ENCODE assay signal across 8 cellular contexts in the genomic region with DNA sequence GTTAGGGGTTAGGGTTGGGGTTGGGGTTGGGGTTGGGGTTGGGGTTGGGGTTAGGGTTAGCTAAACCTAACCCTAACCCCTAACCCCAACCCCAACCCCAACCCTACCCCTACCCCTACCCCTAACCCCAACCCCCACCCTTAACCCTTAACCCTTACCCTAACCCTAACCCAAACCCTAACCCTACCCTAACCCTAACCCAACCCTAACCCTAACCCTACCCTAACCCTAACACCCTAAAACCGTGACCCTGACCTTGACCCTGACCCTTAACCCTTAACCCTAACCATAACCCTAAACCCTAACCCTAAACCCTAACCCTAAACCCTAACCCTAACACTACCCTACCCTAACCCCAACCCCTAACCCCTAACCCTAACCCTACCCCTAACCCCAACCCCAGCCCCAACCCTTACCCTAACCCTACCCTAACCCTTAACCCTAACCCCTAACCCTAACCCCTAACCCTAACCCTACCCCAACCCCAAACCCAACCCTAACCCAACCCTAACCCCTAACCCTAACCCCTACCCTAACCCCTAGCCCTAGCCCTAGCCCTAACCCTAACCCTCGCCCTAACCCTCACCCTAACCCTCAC. TPM values are rescaled to one million over a fixed set of nuclear protein-coding genes. Genes with fewer than 3 reads are reported as not detected.
DNase-seq lines count a peak whose midpoint lies in the region; ATAC-seq and TF ChIP-seq lines count a peak whose summit lies in the region.

No MANE protein-coding gene starts in this region.

- H3K36me3 ChIP-seq in RWPE2 (ENCODE audit: low read depth) (no peaks in the 10 kb centered on the region), psoas muscle (ENCODE audit: insufficient read depth in 1 of 2, low read depth in 1 of 2) (peaks cover 0 to 3% of the 10 kb centered on the region in 2 donors)

- DNase-seq in RWPE2 (ENCODE audit: low spot score), result no peak
- DNase-seq in fibroblast of mammary gland (ENCODE audit: low read depth), result no peak
- DNase-seq in psoas muscle, result no peak
- DNase-seq in putamen (ENCODE audit: low spot score), result no peak
- no peak for DNase-seq in NCI-H510A treated with DMSO at 0.1 percent for 48 hours (lab: John Stamatoyannopoulos, UW)
- no peak for DNase-seq in NCI-H1694 (lab: John Stamatoyannopoulos, UW)

- TF ChIP-seq POLR2A in GM18505 (IDR thresholded peaks at IDR 0.05; ENCODE audit: borderline replicate concordance, extremely low read depth, insufficient read depth, insufficient read length), result no peak

- WGBS in psoas muscle, 3 donors, result 40 to 62% (median 49%) methylated on average over 2 of the region's 2 CpGs

- peak overlapping the region; percentile 57 for H3K27ac ChIP-seq in RWPE2 (ENCODE audit: poor library complexity, severe bottlenecking)
- no peak overlapping the region for H3K27ac ChIP-seq in psoas muscle

- H3K9me3 ChIP-seq in RWPE2 (ENCODE audit: severe bottlenecking) (no peaks in the 10 kb centered on the region), psoas muscle (no peaks in the 10 kb centered on the region)

- no peaks in the 10 kb centered on the region for H3K27me3 ChIP-seq in RWPE2 (ENCODE audit: insufficient read depth, poor library complexity, severe bottlenecking)
- no peaks in the 10 kb centered on the region for H3K27me3 ChIP-seq in psoas muscle (ENCODE audit: insufficient read depth in 3 of 3, low read length in 2 of 3)

- H3K4me1 ChIP-seq in RWPE2 (ENCODE audit: insufficient read depth, poor library complexity, severe bottlenecking), result no peaks in the 10 kb centered on the region
- peaks cover 3% of the 10 kb centered on the region for H3K4me1 ChIP-seq in psoas muscle

- intact Hi-C loops in psoas muscle (cut with DNase I), result no loop called here

- ATAC-seq in RWPE2 (ENCODE audit: low read depth) (peak; percentile 72), psoas muscle (peak; percentile 53 to 78 (median 69)), GM18505 (IDR thresholded peaks at IDR 0.05; ENCODE audit: unreplicated experiment) (no peak)

- H3K4me3 ChIP-seq in GM12875 (ENCODE audit: low read depth, low read length) (peak overlapping the region; percentile 52), RWPE2 (ENCODE audit: severe bottlenecking) (peak overlapping the region; percentile 53), fibroblast of mammary gland (ENCODE audit: control insufficient read depth, low read depth, low read length) (peak overlapping the region; percentile 70), psoas muscle (peak overlapping the region; percentile 57)

- no peak for TF ChIP-seq CTCF in GM12875 (IDR thresholded peaks at IDR 0.05; ENCODE audit: borderline replicate concordance, insufficient read depth, low read depth, low read length)
- no peak for TF ChIP-seq CTCF in RWPE2 (IDR thresholded peaks at IDR 0.05; ENCODE audit: poor library complexity, severe bottlenecking)
- TF ChIP-seq CTCF in fibroblast of mammary gland (conservative IDR thresholded peaks at IDR 0.05; ENCODE audit: control insufficient read depth, insufficient read depth, low read depth, low read length), result no peak
- TF ChIP-seq CTCF in psoas muscle (IDR thresholded peaks at IDR 0.05), result no peak

RNA-seq across cellular contexts. Expression of a gene that starts 24.1 kb away (rescaled TPM):
- 1 to 10 TPM; 2.6 to 5.3 (median 3.5) TPM for total RNA-seq in psoas muscle
- polyA plus RNA-seq in psoas muscle, result 1 to 10 TPM; 1.1 to 5.3 (median 3.5) TPM
